In genomic region chr5:158039441-158039840, GRCh38 we compare ENCODE assay signal across 29 cellular contexts.
A peak's percentile ranks its signal among the peaks of the same experiment; 100 is the strongest.
DNase-seq lines count a peak whose midpoint lies in the region; ATAC-seq, FAIRE-seq and TF ChIP-seq lines count a peak whose summit lies in the region.
"Had no signal": no experiment of that assay in that cellular context is flagged by ENCODE, and none has a peak within 500 bp of the region (broad histone marks: within the 10 kb centered on the region; RNA-seq: fewer than 3 reads in every experiment).

No MANE protein-coding gene starts in this region.

- no peaks in the 10 kb centered on the region for H3K27me3 Mint-ChIP-seq in nephron (ENCODE audit: low read depth)
- H3K27me3 Mint-ChIP-seq in activated T-cell treated with anti-CD3 and anti-CD28 coated beads, Interleukin-2, amount 50 U/mL, for 72 hours (ENCODE audit: low read depth): no peaks in the 10 kb centered on the region
- H3K27me3 Mint-ChIP-seq: T-helper 17 cell had no signal

- in situ Hi-C loops in ACHN (cut with HindIII; ENCODE audit: low pct_ligation_motif_present, low pct_unique_long_range_greater_than_20kb, low sequenced_read_pairs): no loop called here

- FAIRE-seq in HTR-8/SVneo (lab: Jason Lieb, UNC): no peak
- FAIRE-seq: astrocyte, H1, HepG2 had no signal

- H3K36me3 Mint-ChIP-seq in nephron (ENCODE audit: low read depth): peaks cover 19% of the 10 kb centered on the region
- H3K36me3 Mint-ChIP-seq in activated T-cell treated with anti-CD3 and anti-CD28 coated beads, Interleukin-2, amount 50 U/mL, for 72 hours (ENCODE audit: insufficient read depth in 2 of 2): peaks cover 6 to 8% of the 10 kb centered on the region in 2 donors
- H3K36me3 Mint-ChIP-seq: activated naive CD8-positive, alpha-beta T cell treated with anti-CD3 and anti-CD28 coated beads, Interleukin-2, amount 10 ng/mL, durations not matched to agents 7 days and 5 days had no signal

- H3K9me3 Mint-ChIP-seq in nephron: peaks cover 25% of the 10 kb centered on the region
- peaks cover 8 to 9% of the 10 kb centered on the region in 2 donors for H3K9me3 Mint-ChIP-seq in activated T-cell treated with anti-CD3 and anti-CD28 coated beads, Interleukin-2, amount 50 U/mL, for 72 hours

- peak overlapping the region in 2 of 3 experiments; percentile 3 to 74 for H3K27ac Mint-ChIP-seq in nephron
- H3K27ac Mint-ChIP-seq in activated T-cell treated with anti-CD3 and anti-CD28 coated beads, Interleukin-2, amount 50 U/mL, for 72 hours: no peak overlapping the region
- H3K27ac Mint-ChIP-seq: activated naive CD8-positive, alpha-beta T cell treated with anti-CD3 and anti-CD28 coated beads, Interleukin-2, amount 10 ng/mL, durations not matched to agents 7 days and 5 days; activated T-cell treated with anti-CD3 and anti-CD28 coated beads, Interleukin-2, amount 50 U/mL, for 24 hours; immature natural killer cell; stimulated activated memory B cell treated with anti-CD40 and anti-IgM and Interleukin-4, amounts not matched to agents 10 μg/mL and 1 μg/mL and 100 μg/mL, for 72 hours; T-helper 17 cell had no signal

- H3K4me1 Mint-ChIP-seq in nephron: no peaks in the 10 kb centered on the region
- H3K4me1 Mint-ChIP-seq in activated T-cell treated with anti-CD3 and anti-CD28 coated beads, Interleukin-2, amount 50 U/mL, for 72 hours (ENCODE audit: low read depth): no peaks in the 10 kb centered on the region
- H3K4me1 Mint-ChIP-seq: activated naive CD8-positive, alpha-beta T cell treated with anti-CD3 and anti-CD28 coated beads, Interleukin-2, amount 10 ng/mL, durations not matched to agents 7 days and 5 days; immature natural killer cell; stimulated activated memory B cell treated with anti-CD40 and anti-IgM and Interleukin-4, amounts not matched to agents 10 μg/mL and 1 μg/mL and 100 μg/mL, for 72 hours; T-helper 17 cell had no signal

- DNase-seq in SHP77 (lab: John Stamatoyannopoulos, UW) (no peak), ACHN (no peak), HTR-8/SVneo (ENCODE audit: insufficient read length, low spot score) (no peak)
- DNase-seq in activated T-cell treated with anti-CD3 and anti-CD28 coated beads, Interleukin-2, amount 50 U/mL, for 72 hours: no peak
- DNase-seq: activated gamma-delta T cell; activated naive CD8-positive, alpha-beta T cell treated with anti-CD3 and anti-CD28 coated beads, Interleukin-2, amount 10 ng/mL, durations not matched to agents 7 days and 5 days; activated T-cell treated with anti-CD3 and anti-CD28 coated beads, Interleukin-2, amount 50 U/mL, for 24 hours; colonic mucosa; COR-L47; effector memory CD4-positive, alpha-beta T cell; immature natural killer cell; Kasumi-1; left colon; NCI-H146; NCI-H2107; NCI-H345; NCI-H69; ovary; T-helper 17 cell; trophoblast cell had no signal

- peak; percentile 6 for ATAC-seq in GM18858 (IDR thresholded peaks at IDR 0.05; ENCODE audit: unreplicated experiment)
- peak; percentile 21 for ATAC-seq in GM21619 (IDR thresholded peaks at IDR 0.05; ENCODE audit: unreplicated experiment)
- peak; percentile 13 for ATAC-seq in HG03103 (IDR thresholded peaks at IDR 0.05; ENCODE audit: low read depth, unreplicated experiment)
- no peak for ATAC-seq in activated T-cell treated with anti-CD3 and anti-CD28 coated beads, Interleukin-2, amount 50 U/mL, for 72 hours (replicated peaks in 1 of 2)
- ATAC-seq: HepG2; left colon; Right ventricle myocardium inferior; stimulated activated memory B cell treated with anti-CD40 and anti-IgM and Interleukin-4, amounts not matched to agents 10 μg/mL and 1 μg/mL and 100 μg/mL, for 72 hours; T-helper 17 cell had no signal

- TF ChIP-seq CTCF in nephron (IDR thresholded peaks at IDR 0.05; ENCODE audit: unreplicated experiment in 3 of 3): no peak

- no peak overlapping the region for H3K4me3 Mint-ChIP-seq in nephron
- H3K4me3 Mint-ChIP-seq in activated T-cell treated with anti-CD3 and anti-CD28 coated beads, Interleukin-2, amount 50 U/mL, for 72 hours: no peak overlapping the region
- H3K4me3 Mint-ChIP-seq: activated naive CD8-positive, alpha-beta T cell treated with anti-CD3 and anti-CD28 coated beads, Interleukin-2, amount 10 ng/mL, durations not matched to agents 7 days and 5 days; activated T-cell treated with anti-CD3 and anti-CD28 coated beads, Interleukin-2, amount 50 U/mL, for 24 hours; immature natural killer cell; stimulated activated memory B cell treated with anti-CD40 and anti-IgM and Interleukin-4, amounts not matched to agents 10 μg/mL and 1 μg/mL and 100 μg/mL, for 72 hours; T-helper 17 cell had no signal

Comparison
In these comparisons a context has a peak if more than half of its experiments do, and no peak if none do; other contexts are left out.
1. ATAC-seq: peak in GM18858 (single experiment), GM21619 (single experiment) and HG03103 (single experiment); none in activated T-cell treated with anti-CD3 and anti-CD28 coated beads, Interleukin-2, amount 50 U/mL, for 72 hours (0 of 2).